Comparison of ENCODE assay signal across 16 cellular contexts in genomic region chr12:541676-542289, GRCh38.
DNase-seq lines count a peak whose midpoint lies in the region; ATAC-seq and TF ChIP-seq lines count a peak whose summit lies in the region.
"Had no signal": no experiment of that assay in that cellular context is flagged by ENCODE, and none has a peak within 500 bp of the region (broad histone marks: within the 10 kb centered on the region; RNA-seq: fewer than 3 reads in every experiment).

No MANE protein-coding gene starts in this region.

- H3K4me3 ChIP-seq in GM23248 (no peak overlapping the region), WERI-Rb-1 (ENCODE audit: low read depth, low read length) (no peak overlapping the region), right atrium auricular region (no peak overlapping the region), gastroesophageal sphincter (no peak overlapping the region), lower lobe of right lung (no peak overlapping the region)
- H3K4me3 ChIP-seq: K562 had no signal

- no peak for TF ChIP-seq EP300 in gastroesophageal sphincter (IDR thresholded peaks at IDR 0.05)

- no peaks in the 10 kb centered on the region for H3K79me2 ChIP-seq in GM23248 (ENCODE audit: insufficient read depth)

- H3K9me2 ChIP-seq in GM23248 (ENCODE audit: insufficient read depth), result no peaks in the 10 kb centered on the region

- no peak for TF ChIP-seq CTCF in WERI-Rb-1 (IDR thresholded peaks at IDR 0.05; ENCODE audit: low read depth, low read length)
- TF ChIP-seq CTCF in right atrium auricular region (IDR thresholded peaks at IDR 0.05), result no peak
- no peak for TF ChIP-seq CTCF in gastroesophageal sphincter (IDR thresholded peaks at IDR 0.05)
- no peak for TF ChIP-seq CTCF in lower lobe of right lung (IDR thresholded peaks at IDR 0.05)

- intact Hi-C loops in lower lobe of right lung (cut with DNase I), result no loop called here

- H3K27me3 ChIP-seq in GM23248 (replicated peaks; ENCODE audit: insufficient read depth), result peaks cover 12% of the 10 kb centered on the region; the same call in 1 of the 2 replicates
- no peaks in the 10 kb centered on the region for H3K27me3 ChIP-seq in WERI-Rb-1 (ENCODE audit: insufficient read depth, low read depth, severe bottlenecking)
- H3K27me3 ChIP-seq in right atrium auricular region, result no peaks in the 10 kb centered on the region
- peaks cover 29% of the 10 kb centered on the region for H3K27me3 ChIP-seq in gastroesophageal sphincter
- H3K27me3 ChIP-seq in lower lobe of right lung (ENCODE audit: low read depth), result peaks cover 6% of the 10 kb centered on the region

- peaks cover 6% of the 10 kb centered on the region; the same call in 1 of the 2 replicates for H3F3A ChIP-seq in GM23248 (ENCODE audit: insufficient read depth)

- H3K9me3 ChIP-seq in GM23248 (ENCODE audit: low read depth), result no peaks in the 10 kb centered on the region
- H3K9me3 ChIP-seq in WERI-Rb-1 (ENCODE audit: severe bottlenecking), result no peaks in the 10 kb centered on the region
- H3K9me3 ChIP-seq in right atrium auricular region, result no peaks in the 10 kb centered on the region
- no peaks in the 10 kb centered on the region for H3K9me3 ChIP-seq in gastroesophageal sphincter
- H3K9me3 ChIP-seq in lower lobe of right lung, result no peaks in the 10 kb centered on the region

- TF ChIP-seq POLR2A in gastroesophageal sphincter (IDR thresholded peaks at IDR 0.05), result no peak

- no peak overlapping the region for H3K9ac ChIP-seq in GM23248

- DNase-seq in GM23248, result peak; percentile 35
- no peak for DNase-seq in WERI-Rb-1
- DNase-seq in right atrium auricular region (ENCODE audit: low spot score), result no peak
- peak; percentile 65 for DNase-seq in retina
- no peak for DNase-seq in lower lobe of right lung
- DNase-seq in OCI-M2 (lab: John Stamatoyannopoulos, UW; ENCODE audit: unreplicated experiment), result no peak
- DNase-seq: activated T-cell treated with anti-CD3 and anti-CD28 coated beads, Interleukin-2, amount 50 U/mL, for 48 hours; AML-193; naive B cell; NCI-H774; stimulated activated CD4-positive, alpha-beta T cell treated with anti-CD3 and anti-CD28 coated beads, Interleukin-15, amount 100 ng/mL, for 24 hours; stimulated activated CD8-positive, alpha-beta memory T cell treated with anti-CD3 and anti-CD28 coated beads, Interleukin-4, amount 100 ng/mL, for 48 hours; SW 1271 had no signal

- ATAC-seq in GM18498 (IDR thresholded peaks at IDR 0.05; ENCODE audit: unreplicated experiment), result no peak
- no peak for ATAC-seq in gastroesophageal sphincter
- no peak for ATAC-seq in lower lobe of right lung
- ATAC-seq: K562 had no signal

- H4K20me1 ChIP-seq in GM23248 (ENCODE audit: insufficient read depth), result no peaks in the 10 kb centered on the region

- H3K36me3 ChIP-seq in GM23248 (ENCODE audit: low read depth), result no peaks in the 10 kb centered on the region
- no peaks in the 10 kb centered on the region; the same call in 1 of the 2 replicates for H3K36me3 ChIP-seq in WERI-Rb-1
- H3K36me3 ChIP-seq in right atrium auricular region, result peaks cover 4% of the 10 kb centered on the region
- H3K36me3 ChIP-seq in gastroesophageal sphincter, result no peaks in the 10 kb centered on the region
- no peaks in the 10 kb centered on the region for H3K36me3 ChIP-seq in lower lobe of right lung

- H3K4me1 ChIP-seq in GM23248 (ENCODE audit: insufficient read depth), result peaks cover 9% of the 10 kb centered on the region
- H3K4me1 ChIP-seq in right atrium auricular region, result peaks cover 0 to 44% of the 10 kb centered on the region in 2 donors
- peaks cover 0 to 17% (median 0%) of the 10 kb centered on the region in 3 donors for H3K4me1 ChIP-seq in gastroesophageal sphincter
- H3K4me1 ChIP-seq in lower lobe of right lung, result peaks cover 18% of the 10 kb centered on the region

- no peak overlapping the region for H3K27ac ChIP-seq in GM23248
- H3K27ac ChIP-seq in WERI-Rb-1, result peak overlapping the region; percentile 54
- H3K27ac ChIP-seq in right atrium auricular region, result peak overlapping the region; percentile 67 to 71
- peak overlapping the region in 1 of 4 donors; percentile 49 for H3K27ac ChIP-seq in gastroesophageal sphincter
- H3K27ac ChIP-seq in lower lobe of right lung, result no peak overlapping the region

- in situ Hi-C loops in GM23248 (cut with MboI), result no loop called here

- 72 to 84% methylated on average over 7 to 8 of the region's 8 CpGs for WGBS in GM23248 (ENCODE audit: low coverage in 1 of 2, low lambda C conversion rate in 2 of 2, missing lambda C conversion rate in 2 of 2), 2 experiments
- WGBS in gastroesophageal sphincter (ENCODE audit: low coverage in 1 of 2), 2 donors, result 81% methylated on average over 4 to 6 of the region's 8 CpGs

- no peak overlapping the region for H2AFZ ChIP-seq in GM23248

- H3K4me2 ChIP-seq in GM23248 (ENCODE audit: unreplicated experiment), result no peak overlapping the region

Comparison
In these comparisons a context has a peak if more than half of its experiments do, and no peak if none do; other contexts are left out.
1. DNase-seq: peak in GM23248 (single experiment) and retina (single experiment); none in WERI-Rb-1 (single experiment), right atrium auricular region (single experiment), lower lobe of right lung (single experiment) and OCI-M2 (single experiment).
2. H3K27ac ChIP-seq: peak in WERI-Rb-1 (single experiment) and right atrium auricular region (2 of 2); none in GM23248 (single experiment) and lower lobe of right lung (single experiment).